In the genomic region with DNA sequence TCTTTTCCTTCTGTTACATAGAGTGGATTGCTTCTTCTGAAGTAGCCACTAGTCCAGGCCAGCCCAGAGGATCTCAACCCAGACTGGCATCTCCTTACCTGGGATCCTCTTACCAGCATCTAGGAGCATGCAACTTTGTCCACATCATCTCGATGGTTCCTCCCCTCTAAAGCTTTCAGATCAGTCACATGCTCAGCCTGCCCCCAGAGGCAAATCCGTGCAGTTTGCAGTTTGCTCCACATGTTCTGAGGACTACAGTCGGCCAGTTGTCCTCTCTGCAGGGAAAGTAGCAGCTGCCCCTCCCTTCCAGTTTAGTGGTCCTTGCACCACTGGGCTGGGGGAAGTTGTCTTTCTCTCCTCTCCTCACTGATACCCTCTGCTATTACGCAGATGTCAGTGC, we compare ENCODE assay signal across 1 cellular context.
TF ChIP-seq lines count a peak whose summit lies in the region.

No MANE protein-coding gene starts in this region.

TF ChIP-seq in GM23338, 12 proteins besides CTCF, POLR2A, EP300 and RAD21 (continued from another document):
- TF ChIP-seq, protein P1, sequence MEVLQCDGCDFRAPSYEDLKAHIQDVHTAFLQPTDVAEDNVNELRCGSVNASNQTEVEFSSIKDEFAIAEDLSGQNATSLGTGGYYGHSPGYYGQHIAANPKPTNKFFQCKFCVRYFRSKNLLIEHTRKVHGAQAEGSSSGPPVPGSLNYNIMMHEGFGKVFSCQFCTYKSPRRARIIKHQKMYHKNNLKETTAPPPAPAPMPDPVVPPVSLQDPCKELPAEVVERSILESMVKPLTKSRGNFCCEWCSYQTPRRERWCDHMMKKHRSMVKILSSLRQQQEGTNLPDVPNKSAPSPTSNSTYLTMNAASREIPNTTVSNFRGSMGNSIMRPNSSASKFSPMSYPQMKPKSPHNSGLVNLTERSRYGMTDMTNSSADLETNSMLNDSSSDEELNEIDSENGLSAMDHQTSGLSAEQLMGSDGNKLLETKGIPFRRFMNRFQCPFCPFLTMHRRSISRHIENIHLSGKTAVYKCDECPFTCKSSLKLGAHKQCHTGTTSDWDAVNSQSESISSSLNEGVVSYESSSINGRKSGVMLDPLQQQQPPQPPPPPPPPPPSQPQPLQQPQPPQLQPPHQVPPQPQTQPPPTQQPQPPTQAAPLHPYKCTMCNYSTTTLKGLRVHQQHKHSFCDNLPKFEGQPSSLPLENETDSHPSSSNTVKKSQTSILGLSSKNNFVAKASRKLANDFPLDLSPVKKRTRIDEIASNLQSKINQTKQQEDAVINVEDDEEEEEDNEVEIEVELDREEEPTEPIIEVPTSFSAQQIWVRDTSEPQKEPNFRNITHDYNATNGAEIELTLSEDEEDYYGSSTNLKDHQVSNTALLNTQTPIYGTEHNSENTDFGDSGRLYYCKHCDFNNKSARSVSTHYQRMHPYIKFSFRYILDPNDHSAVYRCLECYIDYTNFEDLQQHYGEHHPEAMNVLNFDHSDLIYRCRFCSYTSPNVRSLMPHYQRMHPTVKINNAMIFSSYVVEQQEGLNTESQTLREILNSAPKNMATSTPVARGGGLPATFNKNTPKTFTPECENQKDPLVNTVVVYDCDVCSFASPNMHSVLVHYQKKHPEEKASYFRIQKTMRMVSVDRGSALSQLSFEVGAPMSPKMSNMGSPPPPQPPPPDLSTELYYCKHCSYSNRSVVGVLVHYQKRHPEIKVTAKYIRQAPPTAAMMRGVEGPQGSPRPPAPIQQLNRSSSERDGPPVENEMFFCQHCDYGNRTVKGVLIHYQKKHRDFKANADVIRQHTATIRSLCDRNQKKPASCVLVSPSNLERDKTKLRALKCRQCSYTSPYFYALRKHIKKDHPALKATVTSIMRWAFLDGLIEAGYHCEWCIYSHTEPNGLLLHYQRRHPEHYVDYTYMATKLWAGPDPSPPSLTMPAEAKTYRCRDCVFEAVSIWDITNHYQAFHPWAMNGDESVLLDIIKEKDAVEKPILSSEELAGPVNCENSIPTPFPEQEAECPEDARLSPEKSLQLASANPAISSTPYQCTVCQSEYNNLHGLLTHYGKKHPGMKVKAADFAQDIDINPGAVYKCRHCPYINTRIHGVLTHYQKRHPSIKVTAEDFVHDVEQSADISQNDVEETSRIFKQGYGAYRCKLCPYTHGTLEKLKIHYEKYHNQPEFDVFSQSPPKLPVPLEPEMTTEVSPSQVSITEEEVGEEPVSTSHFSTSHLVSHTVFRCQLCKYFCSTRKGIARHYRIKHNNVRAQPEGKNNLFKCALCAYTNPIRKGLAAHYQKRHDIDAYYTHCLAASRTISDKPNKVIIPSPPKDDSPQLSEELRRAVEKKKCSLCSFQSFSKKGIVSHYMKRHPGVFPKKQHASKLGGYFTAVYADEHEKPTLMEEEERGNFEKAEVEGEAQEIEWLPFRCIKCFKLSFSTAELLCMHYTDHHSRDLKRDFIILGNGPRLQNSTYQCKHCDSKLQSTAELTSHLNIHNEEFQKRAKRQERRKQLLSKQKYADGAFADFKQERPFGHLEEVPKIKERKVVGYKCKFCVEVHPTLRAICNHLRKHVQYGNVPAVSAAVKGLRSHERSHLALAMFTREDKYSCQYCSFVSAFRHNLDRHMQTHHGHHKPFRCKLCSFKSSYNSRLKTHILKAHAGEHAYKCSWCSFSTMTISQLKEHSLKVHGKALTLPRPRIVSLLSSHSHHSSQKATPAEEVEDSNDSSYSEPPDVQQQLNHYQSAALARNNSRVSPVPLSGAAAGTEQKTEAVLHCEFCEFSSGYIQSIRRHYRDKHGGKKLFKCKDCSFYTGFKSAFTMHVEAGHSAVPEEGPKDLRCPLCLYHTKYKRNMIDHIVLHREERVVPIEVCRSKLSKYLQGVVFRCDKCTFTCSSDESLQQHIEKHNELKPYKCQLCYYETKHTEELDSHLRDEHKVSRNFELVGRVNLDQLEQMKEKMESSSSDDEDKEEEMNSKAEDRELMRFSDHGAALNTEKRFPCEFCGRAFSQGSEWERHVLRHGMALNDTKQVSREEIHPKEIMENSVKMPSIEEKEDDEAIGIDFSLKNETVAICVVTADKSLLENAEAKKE (CRISPR knock-in tag; IDR thresholded peaks at IDR 0.05), result no peak
- TF ChIP-seq NANOG (IDR thresholded peaks at IDR 0.05; ENCODE audit: borderline replicate concordance) (no peak), JUNB (IDR thresholded peaks at IDR 0.05; ENCODE audit: unreplicated experiment) (no peak), ZNF114 (CRISPR knock-in tag; IDR thresholded peaks at IDR 0.05) (no peak), POLR2AphosphoS5 (IDR thresholded peaks at IDR 0.05; ENCODE audit: low read depth) (no peak), CREB1 (CRISPR knock-in tag; IDR thresholded peaks at IDR 0.05; ENCODE audit: low read depth) (no peak)
- TF ChIP-seq, protein P2, sequence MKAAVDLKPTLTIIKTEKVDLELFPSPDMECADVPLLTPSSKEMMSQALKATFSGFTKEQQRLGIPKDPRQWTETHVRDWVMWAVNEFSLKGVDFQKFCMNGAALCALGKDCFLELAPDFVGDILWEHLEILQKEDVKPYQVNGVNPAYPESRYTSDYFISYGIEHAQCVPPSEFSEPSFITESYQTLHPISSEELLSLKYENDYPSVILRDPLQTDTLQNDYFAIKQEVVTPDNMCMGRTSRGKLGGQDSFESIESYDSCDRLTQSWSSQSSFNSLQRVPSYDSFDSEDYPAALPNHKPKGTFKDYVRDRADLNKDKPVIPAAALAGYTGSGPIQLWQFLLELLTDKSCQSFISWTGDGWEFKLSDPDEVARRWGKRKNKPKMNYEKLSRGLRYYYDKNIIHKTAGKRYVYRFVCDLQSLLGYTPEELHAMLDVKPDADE (IDR thresholded peaks at IDR 0.05), result no peak
TF ChIP-seq in GM23338: peak in this region for 0.
